ENCODE assay signal across 34 cellular contexts in genomic region chr14:98867726-98868125, GRCh38.
"Had no signal": no experiment of that assay in that cellular context is flagged by ENCODE, and none has a peak within 500 bp of the region (broad histone marks: within the 10 kb centered on the region; RNA-seq: fewer than 3 reads in every experiment).

No MANE protein-coding gene starts in this region.

- H3K9me3 ChIP-seq: adrenal gland, body of pancreas, breast epithelium had no signal

- FAIRE-seq: astrocyte, TTC549 had no signal

- DNase-seq: activated B cell treated with CpG ODN at 0.5 μM for 24 hours; activated CD4-positive, alpha-beta memory T cell treated with anti-CD3 and anti-CD28 coated beads for 36 hours; activated CD4-positive, alpha-beta T cell treated with anti-CD3 and anti-CD28 coated beads for 4 hours; activated CD4-positive, alpha-beta T cell treated with anti-CD3 and anti-CD28 coated beads, Interleukin-2, amount 10 ng/mL, durations not matched to agents 24 days and 14 days; activated CD4-positive, alpha-beta T cell treated with anti-CD3 and anti-CD28 coated beads, Interleukin-2, amount 50 U/mL, for 1 hour; activated CD4-positive, alpha-beta T cell treated with anti-CD3 and anti-CD28 coated beads, Interleukin-2, amount 50 U/mL, for 4 hours; activated CD4-positive, CD25-positive, alpha-beta regulatory T cell treated with anti-CD3 and anti-CD28 coated beads, Interleukin-2, amount 50 U/mL, for 72 hours; activated CD8-positive, alpha-beta memory T cell treated with anti-CD3 and anti-CD28 coated beads, Interleukin-2, amount 50 U/mL, for 4 hours; activated CD8-positive, alpha-beta T cell treated with anti-CD3 and anti-CD28 coated beads for 36 hours; activated effector memory CD4-positive, alpha-beta T cell treated with anti-CD3 and anti-CD28 coated beads, Interleukin-2, amount 50 U/mL, for 16 hours; activated gamma-delta T cell treated with Interleukin-2 at 50 U/mL for 16 hours; activated naive CD4-positive, alpha-beta T cell; activated naive CD4-positive, alpha-beta T cell treated with anti-CD3 and anti-CD28 coated beads for 36 hours; activated naive CD4-positive, alpha-beta T cell treated with anti-CD3 and anti-CD28 coated beads, Interleukin-2, amount 50 U/mL, for 16 hours; activated naive CD8-positive, alpha-beta T cell treated with anti-CD3 and anti-CD28 coated beads for 36 hours; activated T-cell treated with anti-CD3 and anti-CD28 coated beads for 4 hours; activated T-cell treated with anti-CD3 and anti-CD28 coated beads, Interleukin-2, amount 50 U/mL, for 1 hour; activated T-cell treated with anti-CD3 and anti-CD28 coated beads, Interleukin-2, amount 50 U/mL, for 4 hours; activated T-cell treated with anti-CD3 and anti-CD28 coated beads, Interleukin-2, amount 50 U/mL, for 72 hours; adrenal gland; amniotic stem cell; aorta; body of pancreas; brain microvascular endothelial cell; central memory CD4-positive, alpha-beta T cell; T-helper 1 cell; T-helper 2 cell; T-helper 9 cell had no signal

- H3K4me1 ChIP-seq: body of pancreas, breast epithelium had no signal

- H3K27ac ChIP-seq: adrenal gland, body of pancreas, brain microvascular endothelial cell, breast epithelium, VCaP had no signal

- ATAC-seq: activated CD8-positive, alpha-beta T cell treated with anti-CD3 and anti-CD28 coated beads for 36 hours; activated naive CD4-positive, alpha-beta T cell treated with anti-CD3 and anti-CD28 coated beads, Interleukin-2, amount 50 U/mL, for 72 hours; activated T-cell treated with anti-CD3 and anti-CD28 coated beads, Interleukin-2, amount 50 U/mL, for 4 hours; activated T-cell treated with anti-CD3 and anti-CD28 coated beads, Interleukin-2, amount 50 U/mL, for 72 hours; activated T-helper 17 cell treated with anti-CD3 and anti-CD28 coated beads, Interleukin-2, amount 50 U/mL, for 72 hours; body of pancreas had no signal

- H3K4me3 ChIP-seq: adrenal gland, body of pancreas, breast epithelium had no signal

- H3K27me3 ChIP-seq: adrenal gland, body of pancreas, brain microvascular endothelial cell, breast epithelium had no signal

- H3K36me3 ChIP-seq: adrenal gland, brain microvascular endothelial cell, breast epithelium had no signal
